In genomic region chr2:26033270-26033768, GRCh38 we compare ENCODE assay signal across 8 cellular contexts. TPM values are rescaled to one million over a fixed set of nuclear protein-coding genes. Genes with fewer than 3 reads are reported as not detected.
DNase-seq lines count a peak whose midpoint lies in the region; TF ChIP-seq lines count a peak whose summit lies in the region.

No MANE protein-coding gene starts in this region.

- peaks cover 9% of the 10 kb centered on the region; the same call in 1 of the 2 replicates for H4K20me1 ChIP-seq in MM.1S (ENCODE audit: insufficient read depth, low read length)

- peak overlapping the region; percentile 87 for H3K9ac ChIP-seq in MM.1S (ENCODE audit: low read length)

- H3K9me2 ChIP-seq in MM.1S (replicated peaks; ENCODE audit: insufficient read depth, low read length): no peaks in the 10 kb centered on the region

- peak; percentile 39 for DNase-seq in GM12864 (ENCODE audit: low read depth)
- peak; percentile 80 to 91 for DNase-seq in HAP-1 (ENCODE audit: low spot score in 2 of 2)
- no peak for DNase-seq in MM.1S
- DNase-seq in RPMI7951 (ENCODE audit: low read depth): peak; percentile 86
- DNase-seq in left kidney (ENCODE audit: low read depth, low spot score): peak; percentile 96
- DNase-seq in stomach: peak; percentile 74
- no peak for DNase-seq in CD1c-positive myeloid dendritic cell (ENCODE audit: extremely low spot score)

- H3F3A ChIP-seq in MM.1S (ENCODE audit: insufficient read depth, low read length): peaks cover 6% of the 10 kb centered on the region

- H3K36me3 ChIP-seq in HAP-1 (replicated peaks) (peaks cover 16% of the 10 kb centered on the region), MM.1S (replicated peaks; ENCODE audit: insufficient read depth, low read length) (no peaks in the 10 kb centered on the region), stomach (peaks cover 0 to 12% (median 5%) of the 10 kb centered on the region in 4 donors)

- peak overlapping the region; percentile 62 for H3K4me3 ChIP-seq in GM12864 (ENCODE audit: low read depth, low read length)
- H3K4me3 ChIP-seq in HAP-1: peak overlapping the region; percentile 99
- H3K4me3 ChIP-seq in MM.1S (ENCODE audit: low read length): peak overlapping the region; percentile 91
- H3K4me3 ChIP-seq in stomach: peak overlapping the region; percentile 82 to 93 (median 91)

- peak in 1 of 4 donors; percentile 53 for TF ChIP-seq POLR2A in stomach (IDR thresholded peaks at IDR 0.05)

- peaks cover 44% of the 10 kb centered on the region for H3K79me2 ChIP-seq in MM.1S (ENCODE audit: low read length)

- peak overlapping the region; percentile 94 for H3K27ac ChIP-seq in MM.1S (ENCODE audit: low read length)
- peak overlapping the region; percentile 96 for H3K27ac ChIP-seq in cingulate gyrus (ENCODE audit: low read depth, low read length)
- H3K27ac ChIP-seq in stomach: peak overlapping the region; percentile 97 to 99 (median 99)

- TF ChIP-seq CTCF in GM12864 (IDR thresholded peaks at IDR 0.05; ENCODE audit: low read depth, low read length, missing control alignments) (no peak), MM.1S (IDR thresholded peaks at IDR 0.05; ENCODE audit: low read length) (no peak), stomach (IDR thresholded peaks at IDR 0.05) (no peak)

- no peaks in the 10 kb centered on the region for H3K9me3 ChIP-seq in HAP-1
- H3K9me3 ChIP-seq in MM.1S (replicated peaks; ENCODE audit: insufficient read depth, low read length): no peaks in the 10 kb centered on the region
- no peaks in the 10 kb centered on the region for H3K9me3 ChIP-seq in stomach

- WGBS in stomach, 5 donors: 0 to 1% (median 0%) methylated on average over 23 to 32 of the region's 32 CpGs

- intact Hi-C loops in stomach (cut with DNase I; ENCODE audit: low total_unique reads): no loop called here

- in situ Hi-C loops in HAP-1 (cut with MboI; ENCODE audit: low sequenced_read_pairs): no loop called here

- H3K27me3 ChIP-seq in HAP-1 (ENCODE audit: low read depth) (no peaks in the 10 kb centered on the region), MM.1S (replicated peaks; ENCODE audit: insufficient read depth, low read length) (no peaks in the 10 kb centered on the region), stomach (no peaks in the 10 kb centered on the region)

- no peak for TF ChIP-seq EP300 in stomach (IDR thresholded peaks at IDR 0.05)

- H2AFZ ChIP-seq in MM.1S (ENCODE audit: low read length): peak overlapping the region; percentile 97

- H3K4me2 ChIP-seq in MM.1S (ENCODE audit: low read depth, low read length): peak overlapping the region; percentile 100

- H3K4me1 ChIP-seq in HAP-1: peaks cover 6% of the 10 kb centered on the region; the same call in 1 of the 2 replicates
- H3K4me1 ChIP-seq in MM.1S (ENCODE audit: low read length): peaks cover 5% of the 10 kb centered on the region; the same call in 1 of the 2 replicates
- H3K4me1 ChIP-seq in stomach: peaks cover 20 to 46% (median 38%) of the 10 kb centered on the region in 4 donors

RNA-seq across cellular contexts. Expression of gene RAB10, which starts 0.6 kb away (rescaled TPM):
- total RNA-seq in RPMI7951 (2014; rRNA removed; shearing (Covaris generic)): 120 and 138 TPM in 2 replicates
- 100 to 1,000 TPM in 3 of 5 donors, 10 to 100 TPM in 2; 22.2 to 591 (median 106) TPM for total RNA-seq in stomach
- polyA plus RNA-seq in stomach: 10 to 100 TPM; 39.3 to 60.8 (median 60.2) TPM

RNA-seq across cellular contexts. Expression of gene KIF3C, which starts 51.0 kb away (rescaled TPM):
- total RNA-seq in RPMI7951 (2014; rRNA removed; shearing (Covaris generic)): 10.5 and 25.8 TPM in 2 replicates
- total RNA-seq in stomach: 1 to 10 TPM in 3 of 5 donors, under 1 TPM in 1, not detected in 1; 0.29 to 7.3 (median 3.2) TPM
- 1 to 10 TPM; 1.1 to 2.4 (median 1.2) TPM for polyA plus RNA-seq in stomach

Comparison
In these comparisons a context has a peak if more than half of its experiments do, and no peak if none do; other contexts are left out.
1. DNase-seq: peak in GM12864 (single experiment), HAP-1 (2 of 2), RPMI7951 (single experiment), left kidney (single experiment) and stomach (single experiment); none in MM.1S (single experiment) and CD1c-positive myeloid dendritic cell (single experiment).
2. Peak in every context shown above with its lines, with median percentiles within 50 percentile points of each other: H3K4me3 ChIP-seq and H3K27ac ChIP-seq.